1 cellular context compared by ENCODE assay signal in genomic region chr17:45394913-45395568, GRCh38.
TF ChIP-seq lines count a peak whose summit lies in the region.

No MANE protein-coding gene starts in this region.

TF ChIP-seq in K562, 482 proteins besides CTCF, POLR2A, EP300 and RAD21 (continued from another document and continues in another):
- TF ChIP-seq ZNF318 (IDR thresholded peaks at IDR 0.05; ENCODE audit: borderline replicate concordance in 1 of 2, low read depth in 1 of 2) = no peak
- no peak for TF ChIP-seq TAF9B (IDR thresholded peaks at IDR 0.05; ENCODE audit: partially characterized antibody)
- no peak for TF ChIP-seq DIDO1 (tag; IDR thresholded peaks at IDR 0.05; ENCODE audit: low read depth)
- TF ChIP-seq FOXJ3 (CRISPR knock-in tag; IDR thresholded peaks at IDR 0.05) = no peak
- TF ChIP-seq NFIC (IDR thresholded peaks at IDR 0.05) = peak; percentile 100
- TF ChIP-seq YY1 (IDR thresholded peaks at IDR 0.05; ENCODE audit: borderline replicate concordance in 1 of 3, control insufficient read depth in 1 of 3, extremely low read depth in 1 of 3, insufficient read depth in 3 of 3, insufficient read length in 1 of 3, insufficient replicate concordance in 2 of 3, low read depth in 1 of 3, low read length in 2 of 3) = peak in 1 of 3 experiments; percentile 52
- TF ChIP-seq CCAR2 (IDR thresholded peaks at IDR 0.05; ENCODE audit: low read depth, low read length) = no peak
- no peak for TF ChIP-seq ZC3H11A (IDR thresholded peaks at IDR 0.05; ENCODE audit: low read depth, low read length)
- TF ChIP-seq EWSR1 (IDR thresholded peaks at IDR 0.05; ENCODE audit: borderline replicate concordance, low read depth, partially characterized antibody) = no peak
- peak; percentile 42; the same call in 1 of the 2 replicates for TF ChIP-seq ZNF263 (CRISPR knock-in tag; IDR thresholded peaks at IDR 0.05; ENCODE audit: borderline replicate concordance)
- TF ChIP-seq HNRNPLL (IDR thresholded peaks at IDR 0.05; ENCODE audit: low read depth, low read length, poor library complexity, severe bottlenecking) = peak; percentile 25
- no peak for TF ChIP-seq CREB5 (CRISPR knock-in tag; IDR thresholded peaks at IDR 0.05)
- peak; percentile 82 to 88; a peak in 3 of 4 replicates for TF ChIP-seq ARNT (IDR thresholded peaks at IDR 0.05)
- TF ChIP-seq ZKSCAN8 (CRISPR knock-in tag; IDR thresholded peaks at IDR 0.05) = no peak
- no peak for TF ChIP-seq STAT5B (CRISPR knock-in tag; IDR thresholded peaks at IDR 0.05)
- TF ChIP-seq ZNF398 (CRISPR knock-in tag; IDR thresholded peaks at IDR 0.05) = no peak
- TF ChIP-seq CHD1 (IDR thresholded peaks at IDR 0.05; ENCODE audit: low read length) = no peak
- no peak for TF ChIP-seq NFE2 (IDR thresholded peaks at IDR 0.05; ENCODE audit: low read depth)
- TF ChIP-seq NCOA2 (IDR thresholded peaks at IDR 0.05; ENCODE audit: partially characterized antibody in 2 of 2) = no peak
- TF ChIP-seq TFAP4 (CRISPR knock-in tag; IDR thresholded peaks at IDR 0.05; ENCODE audit: borderline replicate concordance) = peak; percentile 66; the same call in 1 of the 2 replicates
- no peak for TF ChIP-seq KAT7 (CRISPR knock-in tag; IDR thresholded peaks at IDR 0.05; ENCODE audit: borderline replicate concordance)
- no peak for TF ChIP-seq ZNF217 (CRISPR knock-in tag; IDR thresholded peaks at IDR 0.05)
- TF ChIP-seq FOXJ2 (tag; IDR thresholded peaks at IDR 0.05) = no peak
- TF ChIP-seq POLR2G (IDR thresholded peaks at IDR 0.05; ENCODE audit: low read depth, low read length) = peak; percentile 41
- no peak for TF ChIP-seq SPI1 (IDR thresholded peaks at IDR 0.05; ENCODE audit: borderline replicate concordance, low read depth, low read length)
- TF ChIP-seq CEBPG (CRISPR knock-in tag; IDR thresholded peaks at IDR 0.05) = no peak
- no peak for TF ChIP-seq CEBPG (tag; conservative IDR thresholded peaks at IDR 0.05 in 1 of 2, IDR thresholded peaks at IDR 0.05 in 1 of 2)
- TF ChIP-seq ZC3H4 (CRISPR knock-in tag; IDR thresholded peaks at IDR 0.05; ENCODE audit: borderline replicate concordance) = no peak
- no peak for TF ChIP-seq PHF21A (IDR thresholded peaks at IDR 0.05; ENCODE audit: borderline replicate concordance, low read depth)
- TF ChIP-seq NR2C2 (CRISPR knock-in tag; IDR thresholded peaks at IDR 0.05) = no peak
- TF ChIP-seq NR2C2 (tag; IDR thresholded peaks at IDR 0.05) = no peak
- TF ChIP-seq ARID3B (CRISPR knock-in tag; IDR thresholded peaks at IDR 0.05; ENCODE audit: borderline replicate concordance) = no peak
- peak in 1 of 2 experiments; percentile 25; a peak in 2 of 4 replicates for TF ChIP-seq BCLAF1 (IDR thresholded peaks at IDR 0.05; ENCODE audit: borderline replicate concordance in 1 of 2, control insufficient read depth in 1 of 2, low read depth in 2 of 2, low read length in 1 of 2)
- TF ChIP-seq CTBP1 (IDR thresholded peaks at IDR 0.05; ENCODE audit: borderline replicate concordance) = peak; percentile 50; the same call in 1 of the 2 replicates
- peak; percentile 37; the same call in 1 of the 2 replicates for TF ChIP-seq CXXC5 (CRISPR knock-in tag; IDR thresholded peaks at IDR 0.05)
- TF ChIP-seq HNRNPUL1 (IDR thresholded peaks at IDR 0.05; ENCODE audit: low read length) = no peak
- no peak for TF ChIP-seq BRF1 (IDR thresholded peaks at IDR 0.05; ENCODE audit: borderline replicate concordance, extremely low read depth, insufficient read length)
- no peak for TF ChIP-seq ATF2 (CRISPR knock-in tag; IDR thresholded peaks at IDR 0.05)
- 0 out of 2 replicates have a peak, but pooled peaks have one; percentile 41 for TF ChIP-seq GATAD2B (IDR thresholded peaks at IDR 0.05; ENCODE audit: borderline replicate concordance)
- TF ChIP-seq ZNF668 (CRISPR knock-in tag; IDR thresholded peaks at IDR 0.05) = no peak
- no peak for TF ChIP-seq HMBOX1 (IDR thresholded peaks at IDR 0.05)
- TF ChIP-seq SLC30A9 (CRISPR knock-in tag; IDR thresholded peaks at IDR 0.05) = no peak
- TF ChIP-seq CAMTA2 (CRISPR knock-in tag; conservative IDR thresholded peaks at IDR 0.05) = no peak
- no peak for TF ChIP-seq HMG20A (CRISPR knock-in tag; conservative IDR thresholded peaks at IDR 0.05)
- TF ChIP-seq BRCA1 (IDR thresholded peaks at IDR 0.05) = no peak
- no peak for TF ChIP-seq BRCA1 (CRISPR knock-in tag; IDR thresholded peaks at IDR 0.05)
- no peak for TF ChIP-seq FOSL1 (tag; conservative IDR thresholded peaks at IDR 0.05)
- no peak for TF ChIP-seq HNRNPK (IDR thresholded peaks at IDR 0.05; ENCODE audit: low read depth, low read length, poor library complexity, severe bottlenecking)
